ENCODE assay signal across 20 cellular contexts in the genomic region with DNA sequence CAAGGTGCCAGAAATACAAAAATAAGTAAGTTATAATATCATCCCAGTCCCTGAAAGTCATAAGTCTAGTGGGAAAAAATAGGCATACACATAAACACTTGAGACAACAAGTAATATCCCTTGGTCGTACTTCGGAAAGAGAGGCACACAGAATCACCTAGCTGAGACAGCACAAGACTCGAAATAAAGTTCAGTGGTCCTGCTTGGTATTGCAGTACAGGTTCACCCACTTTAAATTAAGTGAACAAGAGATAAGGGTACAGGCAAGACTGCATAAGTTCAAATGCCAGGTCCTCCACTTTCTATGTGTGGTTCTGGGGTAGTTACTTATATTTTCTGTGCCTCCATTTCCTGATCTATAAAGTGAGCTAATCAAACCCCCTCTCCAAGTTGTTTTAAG. TPM values are rescaled to one million over a fixed set of nuclear protein-coding genes. Genes with fewer than 3 reads are reported as not detected.
DNase-seq lines count a peak whose midpoint lies in the region; ATAC-seq, FAIRE-seq and TF ChIP-seq lines count a peak whose summit lies in the region.
"Had no signal": no experiment of that assay in that cellular context is flagged by ENCODE, and none has a peak within 500 bp of the region (broad histone marks: within the 10 kb centered on the region; RNA-seq: fewer than 3 reads in every experiment).

No MANE protein-coding gene starts in this region.

- BruUV-seq in HCT116 (replicated peaks; lab: Mats Ljungman, UMichigan) = no TSS peak
- BruUV-seq in HepG2 (replicated peaks; lab: Mats Ljungman, UMichigan) = no TSS peak

- intact Hi-C loops in HCT116 (cut with micrococcal nuclease) = no loop called here
- intact Hi-C loops in HepG2 (cut with micrococcal nuclease; ENCODE audit: unreplicated experiment) = no loop called here
- intact Hi-C loops in posterior vena cava (cut with DNase I) = no loop called here

- in situ Hi-C loops in HepG2 (cut with HindIII; ENCODE audit: extremely low pct_ligation_motif_present, low pct_unique_long_range_greater_than_20kb) = no loop called here
- in situ Hi-C loops in GM13976 (cut with MboI; ENCODE audit: low sequenced_read_pairs, unreplicated experiment) = no loop called here

- no peak for TF ChIP-seq EP300 in HepG2 (IDR thresholded peaks at IDR 0.05; ENCODE audit: low read depth in 2 of 2, low read length in 2 of 2)
- TF ChIP-seq EP300 in HepG2 (CRISPR knock-in tag; IDR thresholded peaks at IDR 0.05; ENCODE audit: borderline replicate concordance) = no peak

- no peaks in the 10 kb centered on the region for H3K4me1 ChIP-seq in DND-41 (ENCODE audit: insufficient read depth, low read length)
- peaks cover 0 to 6% of the 10 kb centered on the region in 2 experiments; a peak in 1 of 4 replicates for H3K4me1 ChIP-seq in HCT116 (ENCODE audit: control insufficient read depth in 1 of 2, insufficient read depth in 2 of 2, low read length in 2 of 2)
- H3K4me1 ChIP-seq in HepG2 (ENCODE audit: insufficient read depth, low read length) = no peaks in the 10 kb centered on the region

- H3K79me2 ChIP-seq in DND-41 (ENCODE audit: insufficient read depth, low read length) = no peaks in the 10 kb centered on the region
- no peaks in the 10 kb centered on the region for H3K79me2 ChIP-seq in HCT116 (ENCODE audit: insufficient read depth, low read length)
- H3K79me2 ChIP-seq in HepG2 (ENCODE audit: insufficient read depth, low read length) = no peaks in the 10 kb centered on the region

- H4K20me1 ChIP-seq in DND-41 (ENCODE audit: insufficient read depth, low read length) (no peaks in the 10 kb centered on the region), HCT116 (ENCODE audit: insufficient read depth) (no peaks in the 10 kb centered on the region), HepG2 (ENCODE audit: insufficient read depth, low read length) (no peaks in the 10 kb centered on the region)

- TF ChIP-seq CTCF in DND-41 (IDR thresholded peaks at IDR 0.05; ENCODE audit: borderline replicate concordance, extremely low read depth, low read length, poor library complexity, severe bottlenecking) = peak; percentile 18
- TF ChIP-seq CTCF in HCT116 (IDR thresholded peaks at IDR 0.05 in 2 of 3, conservative IDR thresholded peaks at IDR 0.05 in 1 of 3; ENCODE audit: borderline replicate concordance in 1 of 3, insufficient read depth in 1 of 3, low read depth in 2 of 3, low read length in 2 of 3) = peak in 1 of 3 experiments; percentile 27; a peak in 1 of 6 replicates
- no peak for TF ChIP-seq CTCF in HepG2 (CRISPR knock-in tag; IDR thresholded peaks at IDR 0.05)
- TF ChIP-seq CTCF in GM13976 (IDR thresholded peaks at IDR 0.05; ENCODE audit: borderline replicate concordance, control extremely low read depth, extremely low read depth, insufficient read depth, missing control alignments) = no peak

- DNase-seq in DND-41 (no peak), HCT116 (ENCODE audit: low read depth, low spot score) (no peak), RKO (ENCODE audit: low spot score) (peak; percentile 6), HepG2 (ENCODE audit: low spot score) (no peak), GM13976 (ENCODE audit: low spot score) (no peak), NCI-H526 (lab: John Stamatoyannopoulos, UW) (no peak), posterior vena cava (ENCODE audit: low spot score) (no peak)
- DNase-seq in activated CD4-positive, alpha-beta T cell treated with anti-CD3 and anti-CD28 coated beads for 4 hours = no peak
- DNase-seq: ACHN; Calu3; CD4-positive, alpha-beta T cell; DMS79 treated with DMSO at 0.1 percent for 48 hours; GDM1; NCI-H1436 treated with DMSO at 0.1 percent for 48 hours; NCI-H2081 treated with DMSO at 0.1 percent for 48 hours; NCI-H2227 treated with DMSO at 0.1 percent for 48 hours; NCI-H524 treated with DMSO at 0.1 percent for 48 hours; PC-9; Right ventricle myocardium superior had no signal

- no peak for FAIRE-seq in HepG2 (lab: Jason Lieb, UNC)

- POLR2A ChIA-PET in HCT116 (lab: Charles Lee) = no interaction called here
- POLR2A ChIA-PET in HepG2 (lab: Yijun Ruan, JAX) = no interaction called here

- H2AFZ ChIP-seq in DND-41 (ENCODE audit: low read depth, low read length) = no peak overlapping the region
- no peak overlapping the region for H2AFZ ChIP-seq in HCT116 (ENCODE audit: low read depth, low read length, poor library complexity, severe bottlenecking)
- no peak overlapping the region for H2AFZ ChIP-seq in HepG2 (ENCODE audit: low read length)
- H2AFZ ChIP-seq: PC-9 had no signal

- H3K9me2 ChIP-seq in HCT116 (ENCODE audit: insufficient read depth) = no peaks in the 10 kb centered on the region

- H3K27ac ChIP-seq in DND-41 (ENCODE audit: low read length) = no peak overlapping the region
- H3K27ac ChIP-seq in HCT116 (ENCODE audit: low read depth, low read length) = no peak overlapping the region
- H3K27ac ChIP-seq in HepG2 (ENCODE audit: extremely low read length, insufficient read depth, low read length) = no peak overlapping the region
- H3K27ac ChIP-seq: PC-9 had no signal

- H3K27me3 ChIP-seq in DND-41 (ENCODE audit: insufficient read depth, low read length, poor library complexity) (peaks cover 13% of the 10 kb centered on the region), HCT116 (ENCODE audit: insufficient read depth, low read length) (peaks cover 10% of the 10 kb centered on the region; the same call in 1 of the 2 replicates), HepG2 (ENCODE audit: control insufficient read depth in 1 of 2, insufficient read depth in 2 of 2, low read length in 2 of 2) (no peaks in the 10 kb centered on the region)

- RAD21 ChIA-PET in HCT116 (lab: Charles Lee; ENCODE audit: low non-redundant PET in 1 of 2, low total read pairs in 2 of 2, uncharacterized antibody in 2 of 2, unreplicated experiment in 2 of 2) = no interaction called here

- H3K4me2 ChIP-seq in DND-41 (ENCODE audit: insufficient read depth, low read length) (no peak overlapping the region), HCT116 (ENCODE audit: low read length) (no peak overlapping the region), HepG2 (ENCODE audit: low read depth, low read length) (no peak overlapping the region)
- H3K4me2 ChIP-seq: PC-9 had no signal

- WGBS in HepG2 (ENCODE audit: low lambda C conversion rate) = 63% methylated on average over 3 of the region's 3 CpGs

- TF ChIP-seq POLR2A in HCT116 (IDR thresholded peaks at IDR 0.05; ENCODE audit: borderline replicate concordance, extremely low read depth, insufficient read depth, insufficient read length) (no peak), HepG2 (IDR thresholded peaks at IDR 0.05; ENCODE audit: insufficient read depth in 1 of 2, low read depth in 2 of 2, low read length in 2 of 2) (no peak)

- ATAC-seq in DND-41 (ENCODE audit: insufficient read depth, low read depth) (peak; percentile 44; the same call in 1 of the 3 replicates), HCT116 (peak; percentile 62; the same call in 1 of the 2 replicates), HepG2 (peak; percentile 79)

- TF ChIP-seq RAD21 in HCT116 (IDR thresholded peaks at IDR 0.05; ENCODE audit: low read depth) (no peak), HepG2 (CRISPR knock-in tag; IDR thresholded peaks at IDR 0.05) (no peak)

- no peak overlapping the region for H3K4me3 ChIP-seq in DND-41 (ENCODE audit: low read depth in 1 of 2, low read length in 2 of 2)
- H3K4me3 ChIP-seq in HCT116 (replicated peaks in 1 of 2; ENCODE audit: low read depth in 1 of 2, low read length in 2 of 2) = no peak overlapping the region
- no peak overlapping the region for H3K4me3 ChIP-seq in HepG2 (replicated peaks in 1 of 3; ENCODE audit: insufficient read depth in 1 of 3, low read depth in 2 of 3, low read length in 3 of 3)
- H3K4me3 ChIP-seq: PC-9 had no signal

- H3K9me3 ChIP-seq in DND-41 (ENCODE audit: insufficient read depth, low read length, severe bottlenecking) (no peaks in the 10 kb centered on the region), HCT116 (ENCODE audit: control insufficient read depth in 1 of 2, insufficient read depth in 1 of 2, low read depth in 1 of 2, low read length in 2 of 2) (no peaks in the 10 kb centered on the region), HepG2 (ENCODE audit: low read length) (no peaks in the 10 kb centered on the region)

- H3K9ac ChIP-seq in DND-41 (ENCODE audit: low read depth, low read length) (no peak overlapping the region), HCT116 (ENCODE audit: low read length) (no peak overlapping the region), HepG2 (ENCODE audit: insufficient read depth, low read depth, low read length) (no peak overlapping the region)

- no peaks in the 10 kb centered on the region for H3K36me3 ChIP-seq in DND-41 (ENCODE audit: insufficient read depth, low read length)
- no peaks in the 10 kb centered on the region for H3K36me3 ChIP-seq in HCT116 (ENCODE audit: control insufficient read depth in 1 of 2, insufficient read depth in 2 of 2, low read length in 2 of 2)
- no peaks in the 10 kb centered on the region for H3K36me3 ChIP-seq in HepG2 (replicated peaks in 1 of 2; ENCODE audit: control insufficient read depth in 1 of 2, insufficient read depth in 2 of 2, low read length in 2 of 2)

- CTCF ChIA-PET in HCT116 (lab: Charles Lee) (no interaction called here), HepG2 (lab: Yijun Ruan, JAX; ENCODE audit: low intra/inter-chr PET ratio, low total read pairs) (no interaction called here)

RNA-seq across cellular contexts. Expression of a gene that starts 47.6 kb away (rescaled TPM):
- total RNA-seq in HCT116 (2021; ENCODE audit: unreplicated experiment) = 1.2 TPM
- polyA plus RNA-seq in HCT116 (2012) = 0.80 and 1.2 TPM in 2 replicates
- total RNA-seq in HepG2 (2016; rRNA removed; fragmentation: Illumina TruSeq; extraction: Trizol) = 5.3 and 5.8 TPM in 2 replicates
- 0.26 and 0.61 TPM in 2 replicates for total RNA-seq in HepG2 (2016; cell fraction: cytosol; rRNA removed; fragmentation: Illumina TruSeq; extraction: Trizol; ENCODE audit: low read depth)
- 5.5 and 5.9 TPM in 2 replicates for total RNA-seq in HepG2 (2016; cell fraction: insoluble cytoplasmic fraction; rRNA removed; fragmentation: Illumina TruSeq; extraction: Trizol)
- total RNA-seq in HepG2 (2016; cell fraction: membrane; rRNA removed; fragmentation: Illumina TruSeq; extraction: Trizol) = 1.7 and 1.8 TPM in 2 replicates
- total RNA-seq in HepG2 (2016; cell fraction: nucleus; rRNA removed; fragmentation: Illumina TruSeq; extraction: Trizol) = 4.7 and 7.1 TPM in 2 replicates
- 4.6 and 6.9 TPM in 2 replicates for polyA plus RNA-seq in HepG2 (2011; rRNA removed)
- polyA plus RNA-seq in HepG2 (2011; cell fraction: cytosol; rRNA removed) = 2.9 and 3.8 TPM in 2 replicates
- polyA plus RNA-seq in HepG2 (2011; cell fraction: nucleus; rRNA removed) = 16.5 and 18.0 TPM in 2 replicates
- polyA plus RNA-seq in HepG2 (2012) = 3.5 and 6.2 TPM in 2 replicates
- polyA plus RNA-seq in HepG2 (2016; cell fraction: cytosol; fragmentation: Illumina TruSeq; extraction: Trizol; ENCODE audit: low read depth) = 0.64 and 0.66 TPM in 2 replicates
- 5.1 and 5.9 TPM in 2 replicates for polyA plus RNA-seq in HepG2 (2016; cell fraction: insoluble cytoplasmic fraction; fragmentation: Illumina TruSeq; extraction: Trizol; ENCODE audit: low read depth)
- polyA plus RNA-seq in HepG2 (2016; cell fraction: membrane; fragmentation: Illumina TruSeq; extraction: Trizol; ENCODE audit: low read depth) = 1.5 and 1.7 TPM in 2 replicates
- 8.9 and 9.0 TPM in 2 replicates for polyA plus RNA-seq in HepG2 (2016; cell fraction: nucleus; fragmentation: Illumina TruSeq; extraction: Trizol; ENCODE audit: insufficient read depth, low read depth)
- polyA minus RNA-seq in HepG2 (2011; rRNA and poly(A)+ RNA removed; ENCODE audit: low replicate concordance) = 0.23 and 7.7 TPM in 2 replicates
- 1.5 and 1.8 TPM in 2 replicates for polyA minus RNA-seq in HepG2 (2011; cell fraction: cytosol; rRNA and poly(A)+ RNA removed)
- 9.7 and 11.6 TPM in 2 replicates for polyA minus RNA-seq in HepG2 (2011; cell fraction: nucleus; rRNA and poly(A)+ RNA removed)
- total RNA-seq in posterior vena cava = 1 to 10 TPM; 2.6 to 4.9 TPM
- total RNA-seq: CD4-positive, alpha-beta T cell; T-helper 2 cell treated with Interferon-gamma antibody and Interleukin-4, amounts not matched to agents 100 ng/mL and 5 ng/mL, for 36 hours had no signal
